ENCODE assay signal across 13 cellular contexts in genomic region chr13:93309886-93310520, GRCh38.
DNase-seq lines count a peak whose midpoint lies in the region; ATAC-seq and TF ChIP-seq lines count a peak whose summit lies in the region.
"Had no signal": no experiment of that assay in that cellular context is flagged by ENCODE, and none has a peak within 500 bp of the region (broad histone marks: within the 10 kb centered on the region; RNA-seq: fewer than 3 reads in every experiment).

No MANE protein-coding gene starts in this region.

- no peaks in the 10 kb centered on the region for H3K4me1 Mint-ChIP-seq in natural killer cell treated with Interleukin-12 subunit alpha and Interleukin-12 subunit beta and Interleukin-15 and Interleukin-18, amount 100 ng/mL, for 72 hours (ENCODE audit: low read depth in 2 of 2)
- H3K4me1 Mint-ChIP-seq: activated CD4-positive, alpha-beta T cell treated with anti-CD3 and anti-CD28 coated beads, Interleukin-2, amount 10 ng/mL, durations not matched to agents 7 days and 5 days had no signal

- H3K36me3 Mint-ChIP-seq in natural killer cell treated with Interleukin-12 subunit alpha and Interleukin-12 subunit beta and Interleukin-15 and Interleukin-18, amount 100 ng/mL, for 72 hours = no peaks in the 10 kb centered on the region

- no peaks in the 10 kb centered on the region for H3K27me3 Mint-ChIP-seq in natural killer cell treated with Interleukin-12 subunit alpha and Interleukin-12 subunit beta and Interleukin-15 and Interleukin-18, amount 100 ng/mL, for 72 hours
- H3K27me3 Mint-ChIP-seq: activated CD4-positive, alpha-beta T cell treated with anti-CD3 and anti-CD28 coated beads, Interleukin-2, amount 10 ng/mL, durations not matched to agents 7 days and 5 days had no signal

- ATAC-seq in sciatic nerve = peak; percentile 89
- ATAC-seq in natural killer cell treated with Interleukin-12 subunit alpha and Interleukin-12 subunit beta and Interleukin-15 and Interleukin-18, amount 100 ng/mL, for 72 hours = no peak

- intact Hi-C loops in sciatic nerve (cut with DNase I) = no loop called here

- H3K4me3 Mint-ChIP-seq in natural killer cell treated with Interleukin-12 subunit alpha and Interleukin-12 subunit beta and Interleukin-15 and Interleukin-18, amount 100 ng/mL, for 72 hours = no peak overlapping the region
- H3K4me3 Mint-ChIP-seq: activated CD4-positive, alpha-beta T cell treated with anti-CD3 and anti-CD28 coated beads, Interleukin-2, amount 10 ng/mL, durations not matched to agents 7 days and 5 days; activated naive CD4-positive, alpha-beta T cell treated with anti-CD3 and anti-CD28 coated beads for 36 hours had no signal

- DNase-seq in DMS 273 (lab: John Stamatoyannopoulos, UW; ENCODE audit: unreplicated experiment) (peak; percentile 48), DMS 273 treated with DMSO at 0.1 percent for 48 hours (lab: John Stamatoyannopoulos, UW) (no peak), SK-MEL-5 (ENCODE audit: low read depth, low spot score) (peak; percentile 88), fibroblast of villous mesenchyme (ENCODE audit: low read depth) (peak; percentile 71), sciatic nerve (ENCODE audit: low spot score) (no peak), NCI-H1092 (lab: John Stamatoyannopoulos, UW) (no peak), mucosa of gallbladder (ENCODE audit: low spot score) (no peak)
- DNase-seq in natural killer cell treated with Interleukin-12 subunit alpha and Interleukin-12 subunit beta and Interleukin-15 and Interleukin-18, amount 100 ng/mL, for 72 hours (ENCODE audit: low spot score) = no peak
- DNase-seq: activated CD4-positive, alpha-beta T cell treated with anti-CD3 and anti-CD28 coated beads, Interleukin-2, amount 10 ng/mL, durations not matched to agents 7 days and 5 days; activated naive CD4-positive, alpha-beta T cell treated with anti-CD3 and anti-CD28 coated beads for 36 hours; left cardiac atrium; NCI-H2171 treated with DMSO at 0.1 percent for 48 hours had no signal

- TF ChIP-seq CTCF in fibroblast of villous mesenchyme (IDR thresholded peaks at IDR 0.05; ENCODE audit: insufficient read depth, low read depth, low read length) = no peak

- H3K9me3 Mint-ChIP-seq in natural killer cell treated with Interleukin-12 subunit alpha and Interleukin-12 subunit beta and Interleukin-15 and Interleukin-18, amount 100 ng/mL, for 72 hours = peaks cover 6% of the 10 kb centered on the region
- H3K9me3 Mint-ChIP-seq: activated CD4-positive, alpha-beta T cell treated with anti-CD3 and anti-CD28 coated beads, Interleukin-2, amount 10 ng/mL, durations not matched to agents 7 days and 5 days; activated naive CD4-positive, alpha-beta T cell treated with anti-CD3 and anti-CD28 coated beads for 36 hours had no signal

- no peak overlapping the region for H3K27ac Mint-ChIP-seq in natural killer cell treated with Interleukin-12 subunit alpha and Interleukin-12 subunit beta and Interleukin-15 and Interleukin-18, amount 100 ng/mL, for 72 hours
- H3K27ac Mint-ChIP-seq: activated CD4-positive, alpha-beta T cell treated with anti-CD3 and anti-CD28 coated beads, Interleukin-2, amount 10 ng/mL, durations not matched to agents 7 days and 5 days; activated naive CD4-positive, alpha-beta T cell treated with anti-CD3 and anti-CD28 coated beads for 36 hours had no signal

- in situ Hi-C loops in SK-MEL-5 (cut with HindIII; ENCODE audit: low pct_unique_long_range_greater_than_20kb, low sequenced_read_pairs) = no loop called here

- H3K4me3 ChIP-seq in fibroblast of villous mesenchyme (ENCODE audit: low read depth, low read length) = no peak overlapping the region
- H3K4me3 ChIP-seq: SK-N-MC had no signal

Comparison
In these comparisons a context has a peak if more than half of its experiments do, and no peak if none do; other contexts are left out.
1. DNase-seq: peak in DMS 273 (single experiment), SK-MEL-5 (single experiment) and fibroblast of villous mesenchyme (single experiment); none in DMS 273 treated with DMSO at 0.1 percent for 48 hours (single experiment), sciatic nerve (single experiment), NCI-H1092 (single experiment), mucosa of gallbladder (single experiment) and natural killer cell treated with Interleukin-12 subunit alpha and Interleukin-12 subunit beta and Interleukin-15 and Interleukin-18, amount 100 ng/mL, for 72 hours (single experiment).